ENCODE assay signal across 8 cellular contexts in the genomic region with DNA sequence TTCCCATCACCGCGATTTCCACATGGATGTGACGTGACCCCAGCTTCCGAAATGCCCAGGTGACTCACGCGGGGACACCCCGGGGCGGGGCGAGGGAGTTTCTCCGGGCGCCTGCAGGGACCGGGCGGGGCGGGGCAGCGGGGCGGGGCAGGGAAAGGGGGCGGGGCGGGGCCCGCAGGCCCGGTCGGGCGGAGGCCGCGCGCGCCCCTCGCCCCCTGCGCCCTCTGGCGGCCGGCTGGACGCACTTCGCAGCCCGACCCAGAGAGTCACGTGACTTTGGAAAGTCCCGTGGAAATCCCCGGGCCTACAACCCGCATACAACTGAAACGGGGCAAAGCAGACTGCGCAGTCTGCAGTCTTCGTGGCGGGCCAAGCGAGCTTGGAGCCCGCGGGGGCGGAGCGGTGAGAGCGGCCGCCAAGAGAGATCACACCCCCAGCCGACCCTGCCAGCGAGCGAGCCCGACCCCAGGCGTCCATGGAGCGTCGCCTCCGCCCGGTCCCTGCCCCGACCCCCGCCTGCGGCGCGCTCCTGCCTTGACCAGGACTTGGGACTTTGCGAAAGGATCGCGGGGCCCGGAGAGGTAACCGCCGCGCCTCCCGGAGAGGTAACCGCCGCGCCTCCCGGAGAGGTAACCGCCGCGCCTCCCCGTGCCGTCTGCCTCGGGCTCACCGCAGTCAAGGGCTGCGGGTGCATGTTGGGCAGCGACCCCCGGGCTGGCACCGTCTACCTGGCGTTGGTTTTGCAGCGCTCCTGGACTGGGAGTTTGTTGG. TPM values are rescaled to one million over a fixed set of nuclear protein-coding genes. Genes with fewer than 3 reads are reported as not detected.
A peak's percentile ranks its signal among the peaks of the same experiment; 100 is the strongest.
DNase-seq lines count a peak whose midpoint lies in the region; TF ChIP-seq lines count a peak whose summit lies in the region.

A gene (plus strand): TSS at position 346 of the 771 bp plus-strand sequence. CDS start 3,969 bp downstream, outside the sequence.

- H3K36me3 ChIP-seq in GM23248 (ENCODE audit: low read depth) (no peaks in the 10 kb centered on the region), Karpas-422 (ENCODE audit: insufficient read depth, low read length) (no peaks in the 10 kb centered on the region), stomach (peaks cover 0 to 10% (median 9%) of the 10 kb centered on the region in 4 donors)

- TF ChIP-seq EP300 in stomach (IDR thresholded peaks at IDR 0.05): no peak

- H3K4me2 ChIP-seq in GM23248 (ENCODE audit: unreplicated experiment) (peak within 1 kb of the TSS; percentile 90), Karpas-422 (ENCODE audit: low read depth, low read length, poor library complexity, severe bottlenecking) (peak within 1 kb of the TSS; percentile 88)

- peak within 1 kb of the TSS; percentile 92 for H3K4me3 Mint-ChIP-seq in neural crest cell

- H3F3A ChIP-seq in GM23248 (ENCODE audit: insufficient read depth): peaks cover 20% of the 10 kb centered on the region

- H3K9me3 Mint-ChIP-seq in neural crest cell: no peaks in the 10 kb centered on the region

- H3K4me1 Mint-ChIP-seq in neural crest cell: peaks cover 28% of the 10 kb centered on the region

- no peaks in the 10 kb centered on the region for H3K9me3 ChIP-seq in GM23248 (ENCODE audit: low read depth)
- no peaks in the 10 kb centered on the region for H3K9me3 ChIP-seq in Karpas-422 (ENCODE audit: low read length)
- H3K9me3 ChIP-seq in stomach: no peaks in the 10 kb centered on the region

- H3K4me1 ChIP-seq in GM23248 (ENCODE audit: insufficient read depth) (peaks cover 31% of the 10 kb centered on the region), Karpas-422 (ENCODE audit: low read length) (peaks cover 33% of the 10 kb centered on the region), stomach (peaks cover 23 to 63% (median 48%) of the 10 kb centered on the region in 4 donors)

- intact Hi-C loops in stomach (cut with DNase I; ENCODE audit: low total_unique reads): no loop called here

- DNase-seq in ELR (ENCODE audit: low read depth) (peak; percentile 95), GM23248 (peak; percentile 98), Karpas-422 (peak; percentile 95), fibroblast of the conjunctiva (ENCODE audit: low read depth) (peak; percentile 90), neural crest cell (ENCODE audit: low read depth, low spot score) (peak; percentile 78), stomach (peak; percentile 92)
- peak; percentile 94 for DNase-seq in activated T-helper 9 cell treated with anti-CD3 and anti-CD28 coated beads, Interleukin-2, amount 50 U/mL, for 16 hours (ENCODE audit: low read depth)

- H2AFZ ChIP-seq in GM23248 (peak within 1 kb of the TSS; percentile 92), Karpas-422 (ENCODE audit: low read length) (peak within 1 kb of the TSS; percentile 93)

- peak within 1 kb of the TSS; percentile 96 for H3K27ac Mint-ChIP-seq in neural crest cell (ENCODE audit: unreplicated experiment)

- TF ChIP-seq POLR2A in Raji (IDR thresholded peaks at IDR 0.05; ENCODE audit: insufficient read depth, low read depth, low read length) (peak; percentile 72), stomach (IDR thresholded peaks at IDR 0.05) (no peak)

- peak within 1 kb of the TSS; percentile 85 for H3K4me3 ChIP-seq in GM23248
- peak within 1 kb of the TSS; percentile 76 for H3K4me3 ChIP-seq in Karpas-422 (ENCODE audit: low read length)
- peak within 1 kb of the TSS; percentile 76 to 90 (median 86) for H3K4me3 ChIP-seq in stomach

- H3K79me2 ChIP-seq in GM23248 (ENCODE audit: insufficient read depth) (peaks cover 42% of the 10 kb centered on the region), Karpas-422 (ENCODE audit: low read length) (no peaks in the 10 kb centered on the region)

- peak within 1 kb of the TSS; percentile 60 for H3K27ac ChIP-seq in GM23248
- no peak within 1 kb of the TSS for H3K27ac ChIP-seq in Karpas-422 (ENCODE audit: low read length)
- peak within 1 kb of the TSS; percentile 94 to 97 (median 95) for H3K27ac ChIP-seq in stomach

- peak; percentile 88 for TF ChIP-seq CTCF in neural crest cell (conservative IDR thresholded peaks at IDR 0.05)
- TF ChIP-seq CTCF in stomach (IDR thresholded peaks at IDR 0.05): peak in 5 of 7 experiments; percentile 54 to 97 (median 67)

- H3K9ac ChIP-seq in GM23248 (peak within 1 kb of the TSS; percentile 84), Karpas-422 (ENCODE audit: low read length) (peak within 1 kb of the TSS; percentile 69)

- H3K36me3 Mint-ChIP-seq in neural crest cell (ENCODE audit: low read depth): peaks cover 5% of the 10 kb centered on the region

- H4K20me1 ChIP-seq in GM23248 (ENCODE audit: insufficient read depth) (no peaks in the 10 kb centered on the region), Karpas-422 (ENCODE audit: insufficient read depth, low read depth, low read length) (no peaks in the 10 kb centered on the region)

- 1% methylated on average over 38 to 66 of the region's 87 CpGs for WGBS in GM23248 (ENCODE audit: low coverage in 1 of 2, low lambda C conversion rate in 2 of 2, missing lambda C conversion rate in 2 of 2), 2 experiments
- WGBS in stomach, 5 donors: 0 to 1% (median 0%) methylated on average over 31 to 87 of the region's 87 CpGs

- H3K27me3 ChIP-seq in GM23248 (replicated peaks; ENCODE audit: insufficient read depth): no peaks in the 10 kb centered on the region
- H3K27me3 ChIP-seq in Karpas-422 (ENCODE audit: low read length): peaks cover 5% of the 10 kb centered on the region; the same call in 1 of the 2 replicates
- H3K27me3 ChIP-seq in stomach: no peaks in the 10 kb centered on the region

- in situ Hi-C loops in GM23248 (cut with MboI): loop anchor here (5.0 kb wide), 1 partner anchor 150 kb away; no protein-coding TSS in a partner anchor

- no peaks in the 10 kb centered on the region for H3K9me2 ChIP-seq in GM23248 (ENCODE audit: insufficient read depth)
- no peaks in the 10 kb centered on the region for H3K9me2 ChIP-seq in Karpas-422 (replicated peaks; ENCODE audit: insufficient read depth, low read length)

- peaks cover 35% of the 10 kb centered on the region for H3K27me3 Mint-ChIP-seq in neural crest cell (ENCODE audit: low read depth)

RNA-seq across cellular contexts. Expression of the gene that starts here (rescaled TPM):
- 2.1 and 2.7 TPM in 2 replicates for total RNA-seq in GM23248 (2014; rRNA removed; shearing (Covaris generic))
- 6.3 and 7.4 TPM in 2 replicates for polyA plus RNA-seq in GM23248 (2016; fragmentation: Nextera tagmentation; extraction: Ambion mirVana)
- 0.72 and 0.75 TPM in 2 replicates for total RNA-seq in Karpas-422 (2014; rRNA removed; shearing (Covaris generic); ENCODE audit: low replicate concordance)
- total RNA-seq in neural crest cell: 2.9 TPM in 2 replicates
- total RNA-seq in stomach: 10 to 100 TPM in 4 of 5 donors, 1 to 10 TPM in 1; 7.8 to 77.0 (median 34.1) TPM
- polyA plus RNA-seq in stomach: 10 to 100 TPM in 2 of 3 donors, 1 to 10 TPM in 1; 9.5 to 13.6 (median 11.2) TPM

Comparison
In these comparisons a context has a peak if more than half of its experiments do, and no peak if none do; other contexts are left out.
1. Peak in DNase-seq, H3K4me3 ChIP-seq, H3K9ac ChIP-seq and H3K4me2 ChIP-seq in Karpas-422; RNA of the gene not detected or under 1 TPM.